ENCODE assay signal across 14 cellular contexts in the genomic region with DNA sequence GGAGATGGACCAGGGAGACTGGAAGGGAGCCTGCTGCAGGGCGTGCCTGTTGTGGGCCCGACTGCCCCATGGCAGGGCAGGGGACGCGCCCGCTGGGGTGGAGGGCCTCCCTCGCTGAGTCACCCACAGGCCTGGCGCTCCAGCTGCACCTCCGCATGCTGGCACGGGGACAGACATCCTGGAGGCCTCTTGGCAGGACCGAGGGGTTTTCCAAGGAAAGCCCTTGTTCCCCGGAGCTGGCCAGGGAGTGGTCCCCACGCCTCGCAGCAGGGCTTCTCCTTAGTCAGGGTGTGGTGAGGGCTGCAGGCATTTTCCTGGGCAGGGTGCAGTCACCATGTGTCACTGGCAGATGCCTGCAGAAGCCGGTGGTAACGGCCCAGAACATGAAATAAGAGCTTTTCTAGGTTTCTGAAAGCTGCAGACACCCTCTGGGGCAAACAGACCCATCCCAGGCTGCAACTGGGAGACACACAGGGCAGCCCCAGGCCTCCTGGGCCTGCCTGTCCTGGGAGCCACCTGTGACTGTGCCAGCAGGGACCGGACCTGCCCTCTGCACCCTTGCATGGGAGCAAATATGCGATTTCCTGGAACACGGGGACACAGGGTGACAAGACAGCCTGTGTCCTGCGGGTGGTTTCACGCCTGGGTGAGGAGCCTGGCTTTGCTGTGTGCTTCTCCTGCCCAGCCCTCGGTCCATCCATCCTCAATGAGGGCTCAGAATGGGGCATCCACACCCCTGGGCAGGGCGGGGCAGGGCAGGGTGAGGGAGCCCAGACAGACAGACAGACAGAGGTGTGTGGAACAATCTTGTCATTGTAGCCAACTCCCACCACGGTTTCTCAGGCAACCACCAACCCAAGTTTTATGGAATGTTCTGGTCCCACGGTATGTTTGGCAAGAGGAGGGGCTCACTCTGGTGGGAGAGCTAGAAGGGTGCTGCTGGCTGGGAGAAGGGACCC. TPM values are rescaled to one million over a fixed set of nuclear protein-coding genes. Genes with fewer than 3 reads are reported as not detected.
A peak's percentile ranks its signal among the peaks of the same experiment; 100 is the strongest.
DNase-seq lines count a peak whose midpoint lies in the region; ATAC-seq, FAIRE-seq and TF ChIP-seq lines count a peak whose summit lies in the region.
"Had no signal": no experiment of that assay in that cellular context is flagged by ENCODE, and none has a peak within 500 bp of the region (broad histone marks: within the 10 kb centered on the region; RNA-seq: fewer than 3 reads in every experiment).

No MANE protein-coding gene starts in this region.

- H2AFZ ChIP-seq in astrocyte (ENCODE audit: low read depth, low read length): peak overlapping the region; percentile 32

- peak; percentile 22 for DNase-seq in ACHN
- DNase-seq in astrocyte (ENCODE audit: low read depth): peak; percentile 75
- peak; percentile 67 for DNase-seq in left lobe of liver (ENCODE audit: low spot score)
- no peak for DNase-seq in activated CD8-positive, alpha-beta memory T cell treated with anti-CD3 and anti-CD28 coated beads, Interleukin-2, amount 50 U/mL, for 4 hours
- no peak for DNase-seq in NCI-H2107 treated with DMSO at 0.1 percent for 48 hours (lab: John Stamatoyannopoulos, UW; ENCODE audit: unreplicated experiment)
- no peak for DNase-seq in D721Med (ENCODE audit: insufficient read length, low spot score)
- DNase-seq: activated CD8-positive, alpha-beta memory T cell treated with anti-CD3 and anti-CD28 coated beads, Interleukin-2, amount 50 U/mL, for 48 hours; CD4-positive, alpha-beta T cell; foreskin melanocyte had no signal

- POLR2A ChIA-PET in HEK293 (lab: Yijun Ruan, JAX): no interaction called here

- no peak for TF ChIP-seq CTCF in HEK293 (tag by site-specific recombination; IDR thresholded peaks at IDR 0.05)
- TF ChIP-seq CTCF in astrocyte (IDR thresholded peaks at IDR 0.05; ENCODE audit: insufficient read depth, low read depth, low read length): no peak
- TF ChIP-seq CTCF in D721Med (IDR thresholded peaks at IDR 0.05; ENCODE audit: insufficient read depth, missing control alignments): no peak

- no peak overlapping the region for H3K4me3 Mint-ChIP-seq in astrocyte (ENCODE audit: unreplicated experiment)
- H3K4me3 Mint-ChIP-seq: brain; CD4-positive, alpha-beta T cell; stimulated activated effector memory CD8-positive, alpha-beta T cell treated with anti-CD3 and anti-CD28 coated beads, Interleukin-12 subunit alpha, Interleukin-12 subunit beta, amount 100 ng/mL, for 72 hours had no signal

- no peaks in the 10 kb centered on the region for H3K36me3 Mint-ChIP-seq in astrocyte (ENCODE audit: low read depth, unreplicated experiment)
- H3K36me3 Mint-ChIP-seq: brain; stimulated activated effector memory CD8-positive, alpha-beta T cell treated with anti-CD3 and anti-CD28 coated beads, Interleukin-12 subunit alpha, Interleukin-12 subunit beta, amount 100 ng/mL, for 72 hours had no signal

- no peaks in the 10 kb centered on the region for H3K79me2 ChIP-seq in astrocyte (ENCODE audit: insufficient read depth, low read length)

- peak overlapping the region; percentile 37 for H3K9ac ChIP-seq in astrocyte (ENCODE audit: low read length)

- H3K36me3 ChIP-seq in HEK293 (ENCODE audit: control insufficient read depth in 2 of 2, insufficient read depth in 1 of 2, low read length in 2 of 2) (no peaks in the 10 kb centered on the region), astrocyte (ENCODE audit: insufficient read depth, low read length) (no peaks in the 10 kb centered on the region)

- in situ Hi-C loops in ACHN (cut with HindIII; ENCODE audit: low pct_ligation_motif_present, low pct_unique_long_range_greater_than_20kb, low sequenced_read_pairs): no loop called here

- peak overlapping the region; percentile 46 for H3K4me2 ChIP-seq in astrocyte (ENCODE audit: low read length)
- H3K4me2 ChIP-seq: smooth muscle cell had no signal

- H3K4me1 ChIP-seq in HEK293 (ENCODE audit: control insufficient read depth, insufficient read depth, low read length) (no peaks in the 10 kb centered on the region), astrocyte (ENCODE audit: insufficient read depth, low read length) (peaks cover 13% of the 10 kb centered on the region)

- H3K9me3 Mint-ChIP-seq in astrocyte (ENCODE audit: unreplicated experiment): no peaks in the 10 kb centered on the region
- H3K9me3 Mint-ChIP-seq: CD4-positive, alpha-beta T cell; stimulated activated effector memory CD8-positive, alpha-beta T cell treated with anti-CD3 and anti-CD28 coated beads, Interleukin-12 subunit alpha, Interleukin-12 subunit beta, amount 100 ng/mL, for 72 hours had no signal

- FAIRE-seq in astrocyte (lab: Jason Lieb, UNC) (no peak), D721Med (lab: Jason Lieb, UNC) (no peak)

- no peaks in the 10 kb centered on the region for H3K9me3 ChIP-seq in HEK293 (ENCODE audit: control insufficient read depth, insufficient read depth, low read depth, low read length)
- no peaks in the 10 kb centered on the region for H3K9me3 ChIP-seq in astrocyte (ENCODE audit: insufficient read depth, low read depth, low read length)

- H3K4me1 Mint-ChIP-seq in astrocyte (ENCODE audit: low read depth, unreplicated experiment): no peaks in the 10 kb centered on the region
- H3K4me1 Mint-ChIP-seq: stimulated activated effector memory CD8-positive, alpha-beta T cell treated with anti-CD3 and anti-CD28 coated beads, Interleukin-12 subunit alpha, Interleukin-12 subunit beta, amount 100 ng/mL, for 72 hours had no signal

- CTCF ChIA-PET in HEK293 (lab: Yijun Ruan, JAX): interaction anchor here (0.6 to 0.8 kb wide), 4 partner anchors 11 to 209 kb away, joined by 3 read pairs; no protein-coding TSS in a partner anchor

- H3K4me3 ChIP-seq in HEK293 (ENCODE audit: low read depth, low read length) (no peak overlapping the region), astrocyte (ENCODE audit: insufficient read depth, low read depth, low read length) (no peak overlapping the region)
- H3K4me3 ChIP-seq: smooth muscle cell had no signal

- H3K27ac ChIP-seq in HEK293 (ENCODE audit: extremely low read depth, low read depth, low read length): no peak overlapping the region
- no peak overlapping the region for H3K27ac ChIP-seq in astrocyte (ENCODE audit: low read depth, low read length)

- peaks cover 53% of the 10 kb centered on the region for H3K27me3 Mint-ChIP-seq in astrocyte (ENCODE audit: low read depth, unreplicated experiment)
- H3K27me3 Mint-ChIP-seq: brain; CD4-positive, alpha-beta T cell had no signal

- ATAC-seq in left lobe of liver: peak; percentile 77
- no peak for ATAC-seq in GM21723 (IDR thresholded peaks at IDR 0.05; ENCODE audit: unreplicated experiment)
- ATAC-seq: stimulated activated effector memory CD8-positive, alpha-beta T cell treated with anti-CD3 and anti-CD28 coated beads, Interleukin-12 subunit alpha, Interleukin-12 subunit beta, amount 100 ng/mL, for 72 hours had no signal

- H3K27ac Mint-ChIP-seq in astrocyte (ENCODE audit: unreplicated experiment): no peak overlapping the region
- H3K27ac Mint-ChIP-seq: brain; CD4-positive, alpha-beta T cell; stimulated activated effector memory CD8-positive, alpha-beta T cell treated with anti-CD3 and anti-CD28 coated beads, Interleukin-12 subunit alpha, Interleukin-12 subunit beta, amount 100 ng/mL, for 72 hours had no signal

- H4K20me1 ChIP-seq in astrocyte (ENCODE audit: insufficient read depth, low read length): no peaks in the 10 kb centered on the region

- H3K27me3 ChIP-seq in astrocyte (ENCODE audit: insufficient read depth, low read length): no peaks in the 10 kb centered on the region

TF ChIP-seq in HEK293, 187 proteins besides CTCF, POLR2A, EP300 and RAD21:
- TF ChIP-seq, protein P1, sequence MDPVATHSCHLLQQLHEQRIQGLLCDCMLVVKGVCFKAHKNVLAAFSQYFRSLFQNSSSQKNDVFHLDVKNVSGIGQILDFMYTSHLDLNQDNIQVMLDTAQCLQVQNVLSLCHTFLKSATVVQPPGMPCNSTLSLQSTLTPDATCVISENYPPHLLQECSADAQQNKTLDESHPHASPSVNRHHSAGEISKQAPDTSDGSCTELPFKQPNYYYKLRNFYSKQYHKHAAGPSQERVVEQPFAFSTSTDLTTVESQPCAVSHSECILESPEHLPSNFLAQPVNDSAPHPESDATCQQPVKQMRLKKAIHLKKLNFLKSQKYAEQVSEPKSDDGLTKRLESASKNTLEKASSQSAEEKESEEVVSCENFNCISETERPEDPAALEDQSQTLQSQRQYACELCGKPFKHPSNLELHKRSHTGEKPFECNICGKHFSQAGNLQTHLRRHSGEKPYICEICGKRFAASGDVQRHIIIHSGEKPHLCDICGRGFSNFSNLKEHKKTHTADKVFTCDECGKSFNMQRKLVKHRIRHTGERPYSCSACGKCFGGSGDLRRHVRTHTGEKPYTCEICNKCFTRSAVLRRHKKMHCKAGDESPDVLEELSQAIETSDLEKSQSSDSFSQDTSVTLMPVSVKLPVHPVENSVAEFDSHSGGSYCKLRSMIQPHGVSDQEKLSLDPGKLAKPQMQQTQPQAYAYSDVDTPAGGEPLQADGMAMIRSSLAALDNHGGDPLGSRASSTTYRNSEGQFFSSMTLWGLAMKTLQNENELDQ (tag by site-specific recombination; IDR thresholded peaks at IDR 0.05; ENCODE audit: low read depth): no peak
- TF ChIP-seq KLF1 (tag by site-specific recombination; IDR thresholded peaks at IDR 0.05): peak; percentile 72

RNA-seq across cellular contexts. Expression of a gene that starts 43.2 kb away (rescaled TPM):
- total RNA-seq in astrocyte (37.8 and 40.8 TPM in 2 replicates), left lobe of liver (9.0 TPM)

Comparison
In these comparisons a context has a peak if more than half of its experiments do, and no peak if none do; other contexts are left out.
1. DNase-seq: peak in ACHN (single experiment), astrocyte (single experiment) and left lobe of liver (single experiment); none in activated CD8-positive, alpha-beta memory T cell treated with anti-CD3 and anti-CD28 coated beads, Interleukin-2, amount 50 U/mL, for 4 hours (single experiment), NCI-H2107 treated with DMSO at 0.1 percent for 48 hours (single experiment) and D721Med (single experiment).